Comparison of ENCODE assay signal across 9 cellular contexts in the genomic region with DNA sequence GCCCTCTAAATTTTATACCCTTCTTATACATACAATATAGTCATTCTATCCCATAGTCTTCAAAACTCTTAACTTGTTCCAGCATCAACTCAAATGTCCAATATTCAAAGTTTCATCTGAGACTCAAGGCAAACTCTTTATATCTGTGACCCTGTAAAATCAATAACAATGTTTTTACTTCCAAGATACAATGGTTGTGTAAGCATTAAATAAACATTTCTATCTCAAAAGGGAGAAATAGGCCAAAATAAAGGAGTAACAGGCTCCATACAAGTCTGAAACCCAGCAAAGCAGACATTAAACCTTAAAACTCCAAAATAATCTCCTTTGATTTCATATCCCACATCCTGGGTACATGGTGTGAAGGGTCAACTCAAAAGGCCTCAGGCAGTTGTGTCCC.
"Had no signal": no experiment of that assay in that cellular context is flagged by ENCODE, and none has a peak within 500 bp of the region (broad histone marks: within the 10 kb centered on the region; RNA-seq: fewer than 3 reads in every experiment).

No MANE protein-coding gene starts in this region.

- ATAC-seq: GM23338, HCT116 had no signal

- H3K27ac Mint-ChIP-seq: GM23338, H9, HFFc6 had no signal

- H3K9ac ChIP-seq: GM23248 had no signal

- H3K4me1 ChIP-seq: HAP-1 had no signal

- H3K4me1 Mint-ChIP-seq: GM23338, H9 had no signal

- DNase-seq: GM23248, GOT3, H7, H9, HCEC 1CT, HFFc6 had no signal

- H3K4me2 ChIP-seq: GM23338 had no signal

- H2AFZ ChIP-seq: GM23248, GM23338 had no signal

- H3K36me3 ChIP-seq: HAP-1 had no signal

- H3K4me3 ChIP-seq: GM23248, GM23338, HAP-1 had no signal

- H3K27ac ChIP-seq: GM23248 had no signal

- H3K4me3 Mint-ChIP-seq: GM23338, H9, HFFc6 had no signal

- H3K9me3 ChIP-seq: HAP-1 had no signal
